Comparison of ENCODE assay signal across 27 cellular contexts in genomic region chr10:3568392-3568791, GRCh38.
"Had no signal": no experiment of that assay in that cellular context is flagged by ENCODE, and none has a peak within 500 bp of the region (broad histone marks: within the 10 kb centered on the region; RNA-seq: fewer than 3 reads in every experiment).

No MANE protein-coding gene starts in this region.

- FAIRE-seq: bronchial epithelial cell, RCC 7860 had no signal

- ATAC-seq: activated naive CD8-positive, alpha-beta T cell treated with anti-CD3 and anti-CD28 coated beads, Interleukin-2, amount 50 U/mL, for 24 hours; activated T-cell treated with anti-CD3 and anti-CD28 coated beads, Interleukin-2, amount 50 U/mL, for 4 hours; Right ventricle myocardium inferior; SK-N-SH treated with all-trans-retinoic acid at 6 μM for 48 hours; T-cell had no signal

- DNase-seq: activated B cell treated with CpG ODN at 0.5 μM for 24 hours; activated CD4-positive, alpha-beta memory T cell treated with anti-CD3 and anti-CD28 coated beads, Interleukin-2, amount 10 ng/mL, durations not matched to agents 7 days and 5 days; activated CD4-positive, alpha-beta T cell treated with anti-CD3 and anti-CD28 coated beads for 4 hours; activated CD4-positive, CD25-positive, alpha-beta regulatory T cell treated with anti-CD3 and anti-CD28 coated beads, Interleukin-2, amount 50 U/mL, for 72 hours; activated gamma-delta T cell treated with Interleukin-2 at 50 U/mL for 16 hours; activated naive CD4-positive, alpha-beta T cell treated with anti-CD3 and anti-CD28 coated beads for 36 hours; activated naive CD8-positive, alpha-beta T cell treated with anti-CD3 and anti-CD28 coated beads, Interleukin-2, amount 50 U/mL, for 24 hours; activated T-cell treated with anti-CD3 and anti-CD28 coated beads for 4 hours; activated T-cell treated with anti-CD3 and anti-CD28 coated beads, Interleukin-2, amount 50 U/mL, for 4 hours; anterior cingulate cortex; caudate nucleus; cerebellar nuclear complex; NCI-H187; NCI-H2227 treated with DMSO at 0.1 percent for 48 hours; NCI-H446; NCI-H510A treated with DMSO at 0.1 percent for 48 hours; NCI-H526 treated with DMSO at 0.1 percent for 48 hours; PC-9; SIG-M5; T-cell; T-helper 9 cell had no signal

- H3K4me3 ChIP-seq: PC-9 had no signal

- H3K4me2 ChIP-seq: PC-9 had no signal

- H3K27ac ChIP-seq: PC-9, RWPE1, VCaP had no signal

- H2AFZ ChIP-seq: PC-9 had no signal
